In genomic region chr2:179936654-179937053, GRCh38 we compare ENCODE assay signal across 8 cellular contexts.
DNase-seq lines count a peak whose midpoint lies in the region; ATAC-seq lines count a peak whose summit lies in the region.

No MANE protein-coding gene starts in this region.

- no peaks in the 10 kb centered on the region for H3K27me3 Mint-ChIP-seq in activated CD4-positive, alpha-beta memory T cell treated with anti-CD3 and anti-CD28 coated beads for 36 hours

- POLR2A ChIA-PET in activated CD4-positive, alpha-beta memory T cell treated with anti-CD3 and anti-CD28 coated beads for 36 hours (lab: Charles Lee) = no interaction called here

- H3K27ac Mint-ChIP-seq in activated CD4-positive, alpha-beta memory T cell treated with anti-CD3 and anti-CD28 coated beads for 36 hours = no peak overlapping the region

- CTCF ChIA-PET in activated CD4-positive, alpha-beta memory T cell treated with anti-CD3 and anti-CD28 coated beads for 36 hours (lab: Charles Lee) = interaction anchor here (0.5 to 0.9 kb wide), 2 partner anchors 1061 to 1091 kb away, joined by 3 read pairs; no protein-coding TSS in a partner anchor

- no peaks in the 10 kb centered on the region for H3K4me1 Mint-ChIP-seq in activated CD4-positive, alpha-beta memory T cell treated with anti-CD3 and anti-CD28 coated beads for 36 hours (ENCODE audit: low read depth)

- no peaks in the 10 kb centered on the region for H3K9me3 Mint-ChIP-seq in activated CD4-positive, alpha-beta memory T cell treated with anti-CD3 and anti-CD28 coated beads for 36 hours

- intact Hi-C loops in activated CD4-positive, alpha-beta memory T cell treated with anti-CD3 and anti-CD28 coated beads for 36 hours (cut with micrococcal nuclease) = no loop called here
- intact Hi-C loops in left colon (cut with DNase I, micrococcal nuclease) = no loop called here

- no peak overlapping the region for H3K4me3 Mint-ChIP-seq in activated CD4-positive, alpha-beta memory T cell treated with anti-CD3 and anti-CD28 coated beads for 36 hours

- H3K36me3 Mint-ChIP-seq in activated CD4-positive, alpha-beta memory T cell treated with anti-CD3 and anti-CD28 coated beads for 36 hours = peaks cover 38% of the 10 kb centered on the region

- ATAC-seq in HG03469 (IDR thresholded peaks at IDR 0.05; ENCODE audit: unreplicated experiment) (peak; percentile 46), left colon (peak; percentile 71), GM18519 (IDR thresholded peaks at IDR 0.05; ENCODE audit: low FRiP score, unreplicated experiment) (no peak), GM21360 (IDR thresholded peaks at IDR 0.05; ENCODE audit: unreplicated experiment) (no peak)

- peak; percentile 10 for DNase-seq in NCI-H1436 (lab: John Stamatoyannopoulos, UW)
- DNase-seq in NCI-H1436 treated with DMSO at 0.1 percent for 48 hours (lab: John Stamatoyannopoulos, UW) = no peak
- DNase-seq in activated CD4-positive, alpha-beta memory T cell treated with anti-CD3 and anti-CD28 coated beads for 36 hours = peak; percentile 27
- peak in 1 of 2 donors; percentile 53 for DNase-seq in left colon
- no peak for DNase-seq in NCI-H1930 (lab: John Stamatoyannopoulos, UW)

Comparison
In these comparisons a context has a peak if more than half of its experiments do, and no peak if none do; other contexts are left out.
1. DNase-seq: peak in NCI-H1436 (single experiment) and activated CD4-positive, alpha-beta memory T cell treated with anti-CD3 and anti-CD28 coated beads for 36 hours (single experiment); none in NCI-H1436 treated with DMSO at 0.1 percent for 48 hours (single experiment) and NCI-H1930 (0 of 2).
2. ATAC-seq: peak in HG03469 (single experiment) and left colon (single experiment); none in GM18519 (single experiment) and GM21360 (single experiment).